Comparison of ENCODE assay signal across 17 cellular contexts in the genomic region with DNA sequence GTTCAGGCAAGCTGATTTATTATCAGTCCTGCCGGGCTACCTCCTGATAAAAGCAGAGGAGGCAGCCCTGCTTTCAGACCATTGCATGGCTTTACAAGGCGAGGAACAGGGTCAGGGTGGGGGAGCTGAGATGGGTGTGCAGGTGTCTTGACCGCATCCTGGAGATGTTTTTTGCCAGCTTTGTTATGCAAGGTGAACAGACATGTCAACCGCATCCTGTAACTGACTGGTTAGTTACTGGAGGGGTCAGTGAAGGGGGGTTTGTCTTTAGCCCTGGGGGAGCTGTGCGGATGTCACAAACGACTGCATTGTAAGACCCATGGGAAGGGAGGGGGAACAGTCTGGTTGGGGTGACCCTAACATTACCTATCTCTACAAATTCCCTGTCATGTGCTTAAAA. TPM values are rescaled to one million over a fixed set of nuclear protein-coding genes. Genes with fewer than 3 reads are reported as not detected.
A peak's percentile ranks its signal among the peaks of the same experiment; 100 is the strongest.
DNase-seq lines count a peak whose midpoint lies in the region; ATAC-seq and TF ChIP-seq lines count a peak whose summit lies in the region.
"Had no signal": no experiment of that assay in that cellular context is flagged by ENCODE, and none has a peak within 500 bp of the region (broad histone marks: within the 10 kb centered on the region; RNA-seq: fewer than 3 reads in every experiment).

No MANE protein-coding gene starts in this region.

- 81 to 86% methylated on average over 6 of the region's 6 CpGs for WGBS in heart right ventricle, 2 donors

- H3K36me3 ChIP-seq in BLaER1 (no peaks in the 10 kb centered on the region), Karpas-422 (ENCODE audit: insufficient read depth, low read length) (no peaks in the 10 kb centered on the region), heart right ventricle (no peaks in the 10 kb centered on the region)

- DNase-seq in Karpas-422 (peak; percentile 40), NCI-H2171 (lab: John Stamatoyannopoulos, UW) (no peak), Ammon's horn (ENCODE audit: low spot score) (no peak), heart right ventricle (no peak)
- DNase-seq in stimulated activated naive CD8-positive, alpha-beta T cell treated with anti-CD3 and anti-CD28 coated beads, Interleukin-15, amount 100 ng/mL, for 72 hours: no peak
- DNase-seq: activated T-cell treated with anti-CD3 and anti-CD28 coated beads, Interleukin-2, amount 50 U/mL, for 4 hours; anterior cingulate cortex; dermis blood vessel endothelial cell; NCI-H510A; SHP77 treated with DMSO at 0.1 percent for 48 hours had no signal

- H3K9ac ChIP-seq in BLaER1 (peak overlapping the region; percentile 47; the same call in 1 of the 2 replicates), Karpas-422 (ENCODE audit: low read length) (no peak overlapping the region)

- H3K27me3 Mint-ChIP-seq in stimulated activated naive CD8-positive, alpha-beta T cell treated with anti-CD3 and anti-CD28 coated beads, Interleukin-15, amount 100 ng/mL, for 72 hours: no peaks in the 10 kb centered on the region

- no peaks in the 10 kb centered on the region for H3K4me1 Mint-ChIP-seq in stimulated activated naive CD8-positive, alpha-beta T cell treated with anti-CD3 and anti-CD28 coated beads, Interleukin-15, amount 100 ng/mL, for 72 hours

- H3K9me2 ChIP-seq in Karpas-422 (replicated peaks; ENCODE audit: insufficient read depth, low read length): no peaks in the 10 kb centered on the region

- H3K4me2 ChIP-seq in BLaER1: peak overlapping the region; percentile 80
- no peak overlapping the region for H3K4me2 ChIP-seq in Karpas-422 (ENCODE audit: low read depth, low read length, poor library complexity, severe bottlenecking)

- no peaks in the 10 kb centered on the region for H3K79me2 ChIP-seq in Karpas-422 (ENCODE audit: low read length)

- no peak overlapping the region for H2AFZ ChIP-seq in Karpas-422 (ENCODE audit: low read length)
- H2AFZ ChIP-seq: GM23338 had no signal

- no peak for TF ChIP-seq CTCF in heart right ventricle (IDR thresholded peaks at IDR 0.05)

- H4K20me1 ChIP-seq in BLaER1: no peaks in the 10 kb centered on the region
- no peaks in the 10 kb centered on the region for H4K20me1 ChIP-seq in Karpas-422 (ENCODE audit: insufficient read depth, low read depth, low read length)

- no peaks in the 10 kb centered on the region for H3K9me3 Mint-ChIP-seq in stimulated activated naive CD8-positive, alpha-beta T cell treated with anti-CD3 and anti-CD28 coated beads, Interleukin-15, amount 100 ng/mL, for 72 hours
- H3K9me3 Mint-ChIP-seq: activated T-cell treated with anti-CD3 and anti-CD28 coated beads, Interleukin-2, amount 50 U/mL, for 4 hours; GM23338 had no signal

- no peaks in the 10 kb centered on the region for H3K27me3 ChIP-seq in BLaER1
- no peaks in the 10 kb centered on the region for H3K27me3 ChIP-seq in Karpas-422 (ENCODE audit: low read length)
- H3K27me3 ChIP-seq in heart right ventricle: no peaks in the 10 kb centered on the region

- peaks cover 16% of the 10 kb centered on the region for H3K9me3 ChIP-seq in BLaER1
- no peaks in the 10 kb centered on the region for H3K9me3 ChIP-seq in Karpas-422 (ENCODE audit: low read length)
- peaks cover 0 to 5% (median 0%) of the 10 kb centered on the region in 11 donors for H3K9me3 ChIP-seq in heart right ventricle

- H3K27ac ChIP-seq in BLaER1 (peak overlapping the region; percentile 70), Karpas-422 (ENCODE audit: low read length) (peak overlapping the region; percentile 42; the same call in 1 of the 2 replicates), heart right ventricle (no peak overlapping the region)
- H3K27ac ChIP-seq: HL-60 had no signal

- H3K4me1 ChIP-seq in BLaER1 (peaks cover 80% of the 10 kb centered on the region), Karpas-422 (ENCODE audit: low read length) (no peaks in the 10 kb centered on the region), heart right ventricle (no peaks in the 10 kb centered on the region)

- H3K4me3 ChIP-seq in BLaER1: 0 out of 2 replicates have a peak overlapping the region, but pooled peaks have one; percentile 5
- no peak overlapping the region for H3K4me3 ChIP-seq in Karpas-422 (ENCODE audit: low read length)
- H3K4me3 ChIP-seq in heart right ventricle: no peak overlapping the region
- H3K4me3 ChIP-seq: GM23338 had no signal

- H3K4me3 Mint-ChIP-seq in stimulated activated naive CD8-positive, alpha-beta T cell treated with anti-CD3 and anti-CD28 coated beads, Interleukin-15, amount 100 ng/mL, for 72 hours: no peak overlapping the region
- H3K4me3 Mint-ChIP-seq: activated T-cell treated with anti-CD3 and anti-CD28 coated beads, Interleukin-2, amount 50 U/mL, for 4 hours; GM23338 had no signal

- ATAC-seq in GM19351 (IDR thresholded peaks at IDR 0.05; ENCODE audit: unreplicated experiment) (peak; percentile 67), HG02852 (IDR thresholded peaks at IDR 0.05; ENCODE audit: unreplicated experiment) (peak; percentile 56), heart right ventricle (no peak)
- no peak for ATAC-seq in stimulated activated naive CD8-positive, alpha-beta T cell treated with anti-CD3 and anti-CD28 coated beads, Interleukin-15, amount 100 ng/mL, for 72 hours
- ATAC-seq: activated T-cell treated with anti-CD3 and anti-CD28 coated beads, Interleukin-2, amount 50 U/mL, for 4 hours; GM23338 had no signal

- intact Hi-C loops in heart right ventricle (cut with DNase I): no loop called here

- no peak overlapping the region for H3K27ac Mint-ChIP-seq in stimulated activated naive CD8-positive, alpha-beta T cell treated with anti-CD3 and anti-CD28 coated beads, Interleukin-15, amount 100 ng/mL, for 72 hours
- H3K27ac Mint-ChIP-seq: GM23338 had no signal

RNA-seq across cellular contexts. Expression of gene ADAM29, which starts 10.0 kb away (rescaled TPM):
- not detected in 2 replicates for total RNA-seq in Karpas-422 (2014; rRNA removed; shearing (Covaris generic); ENCODE audit: low replicate concordance)
- total RNA-seq in heart right ventricle: not detected
- not detected for polyA plus RNA-seq in heart right ventricle
- total RNA-seq: activated T-cell treated with anti-CD3 and anti-CD28 coated beads, Interleukin-2, amount 50 U/mL, for 4 hours; dermis blood vessel endothelial cell; GM23338; MCF 10A; urinary bladder had no signal
- polyA plus RNA-seq: GM23338, urinary bladder had no signal

Comparison
In these comparisons a context has a peak if more than half of its experiments do, and no peak if none do; other contexts are left out.
1. H3K27ac ChIP-seq: peak in BLaER1 (single experiment) and Karpas-422 (single experiment); none in heart right ventricle (0 of 10).
2. ATAC-seq: peak in GM19351 (single experiment) and HG02852 (single experiment); none in heart right ventricle (0 of 8) and stimulated activated naive CD8-positive, alpha-beta T cell treated with anti-CD3 and anti-CD28 coated beads, Interleukin-15, amount 100 ng/mL, for 72 hours (single experiment).